Comparison of ENCODE assay signal across 27 cellular contexts in the genomic region with DNA sequence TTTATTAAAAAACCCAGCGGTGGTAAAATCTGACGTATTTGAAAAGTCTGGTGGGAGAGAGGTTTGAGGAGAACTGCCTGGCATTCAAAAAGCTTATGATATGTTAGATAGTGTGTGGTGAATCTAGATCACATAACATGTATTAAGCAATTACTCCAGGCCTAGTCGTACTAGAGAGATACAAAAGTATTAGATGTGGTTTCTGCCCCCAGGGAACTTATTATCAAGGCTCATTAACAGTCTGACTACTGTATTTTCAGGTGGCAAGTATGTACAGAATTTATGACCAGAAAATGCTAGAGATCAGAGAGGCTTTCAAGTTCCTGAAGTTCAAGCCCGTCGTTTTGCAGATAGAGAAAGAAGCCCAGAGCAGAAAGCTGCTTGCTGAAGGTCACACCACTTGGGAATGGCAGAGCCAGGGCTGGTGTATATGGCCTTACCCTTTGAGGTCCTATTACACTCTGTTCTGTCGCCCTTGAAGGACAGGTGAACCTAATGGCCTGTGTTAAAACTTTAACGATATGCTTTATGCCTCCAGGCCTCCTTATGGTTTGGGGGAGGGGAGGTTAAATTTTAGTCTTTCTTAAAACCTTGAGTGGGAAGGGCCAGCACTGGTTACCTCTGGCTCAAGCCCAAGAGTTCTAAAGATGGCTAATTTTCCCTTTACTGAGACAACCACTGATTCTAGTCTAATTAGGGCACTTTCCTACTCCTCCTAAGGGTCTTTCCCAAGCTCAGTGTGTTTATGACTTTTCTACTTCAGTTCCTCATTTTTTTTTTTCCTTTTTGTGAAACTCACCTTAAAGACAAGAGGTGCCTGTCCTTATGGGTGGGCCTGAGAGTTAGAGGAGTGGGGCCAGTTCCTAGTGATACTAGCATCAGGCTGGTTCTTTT. TPM values are rescaled to one million over a fixed set of nuclear protein-coding genes. Genes with fewer than 3 reads are reported as not detected.
DNase-seq lines count a peak whose midpoint lies in the region; ATAC-seq and TF ChIP-seq lines count a peak whose summit lies in the region.
"Had no signal": no experiment of that assay in that cellular context is flagged by ENCODE, and none has a peak within 500 bp of the region (broad histone marks: within the 10 kb centered on the region; RNA-seq: fewer than 3 reads in every experiment).

No MANE protein-coding gene starts in this region.

- intact Hi-C loops in heart right ventricle (cut with DNase I) = no loop called here
- intact Hi-C loops in left ventricle myocardium superior (cut with micrococcal nuclease) = no loop called here
- intact Hi-C loops in mucosa of descending colon (cut with DNase I, micrococcal nuclease) = no loop called here

- H3K27me3 Mint-ChIP-seq in stimulated activated naive B cell treated with anti-CD40 and anti-IgM and Interleukin-4, amounts not matched to agents 10 μg/mL and 1 μg/mL and 100 μg/mL, for 72 hours = peaks cover 0 to 4% of the 10 kb centered on the region in 2 donors
- H3K27me3 Mint-ChIP-seq: activated naive CD4-positive, alpha-beta T cell treated with anti-CD3 and anti-CD28 coated beads, Interleukin-2, amount 10 ng/mL, durations not matched to agents 7 days and 5 days had no signal

- H3K4me1 Mint-ChIP-seq in stimulated activated naive B cell treated with anti-CD40 and anti-IgM and Interleukin-4, amounts not matched to agents 10 μg/mL and 1 μg/mL and 100 μg/mL, for 72 hours = peaks cover 14 to 19% of the 10 kb centered on the region in 2 donors
- H3K4me1 Mint-ChIP-seq: activated naive CD4-positive, alpha-beta T cell treated with anti-CD3 and anti-CD28 coated beads, Interleukin-2, amount 10 ng/mL, durations not matched to agents 7 days and 5 days had no signal

- TF ChIP-seq CTCF in heart right ventricle (IDR thresholded peaks at IDR 0.05) (no peak), mucosa of descending colon (IDR thresholded peaks at IDR 0.05) (no peak), GM13976 (IDR thresholded peaks at IDR 0.05; ENCODE audit: borderline replicate concordance, control extremely low read depth, extremely low read depth, insufficient read depth, missing control alignments) (no peak)

- peak overlapping the region; percentile 12 to 41 for H3K4me3 Mint-ChIP-seq in stimulated activated naive B cell treated with anti-CD40 and anti-IgM and Interleukin-4, amounts not matched to agents 10 μg/mL and 1 μg/mL and 100 μg/mL, for 72 hours
- H3K4me3 Mint-ChIP-seq: activated naive CD4-positive, alpha-beta T cell treated with anti-CD3 and anti-CD28 coated beads, Interleukin-2, amount 10 ng/mL, durations not matched to agents 7 days and 5 days; activated T-cell treated with anti-CD3 and anti-CD28 coated beads, Interleukin-2, amount 50 U/mL, for 4 hours had no signal

- peaks cover 0 to 30% (median 0%) of the 10 kb centered on the region in 7 donors for H3K27me3 ChIP-seq in heart right ventricle
- H3K27me3 ChIP-seq: suprapubic skin, uterus had no signal

- H3K36me3 ChIP-seq in heart right ventricle = peaks cover 0 to 18% (median 0%) of the 10 kb centered on the region in 9 donors
- H3K36me3 ChIP-seq in mucosa of descending colon (ENCODE audit: low read depth) = no peaks in the 10 kb centered on the region
- H3K36me3 ChIP-seq: suprapubic skin, uterus had no signal

- peaks cover 5 to 6% of the 10 kb centered on the region in 2 donors for H3K36me3 Mint-ChIP-seq in stimulated activated naive B cell treated with anti-CD40 and anti-IgM and Interleukin-4, amounts not matched to agents 10 μg/mL and 1 μg/mL and 100 μg/mL, for 72 hours

- H3K9me3 ChIP-seq in heart right ventricle = no peaks in the 10 kb centered on the region
- H3K9me3 ChIP-seq in mucosa of descending colon = no peaks in the 10 kb centered on the region
- H3K9me3 ChIP-seq: A549; BLaER1 treated with 17β-estradiol and CSF1 and Interleukin-3, amounts not matched to agents 10 nM and 100 nM; suprapubic skin; uterus had no signal

- no peaks in the 10 kb centered on the region for H3K9me3 Mint-ChIP-seq in stimulated activated naive B cell treated with anti-CD40 and anti-IgM and Interleukin-4, amounts not matched to agents 10 μg/mL and 1 μg/mL and 100 μg/mL, for 72 hours
- H3K9me3 Mint-ChIP-seq: activated naive CD4-positive, alpha-beta T cell treated with anti-CD3 and anti-CD28 coated beads, Interleukin-2, amount 10 ng/mL, durations not matched to agents 7 days and 5 days; activated T-cell treated with anti-CD3 and anti-CD28 coated beads, Interleukin-2, amount 50 U/mL, for 4 hours had no signal

- peak overlapping the region; percentile 56 for H3K27ac Mint-ChIP-seq in stimulated activated naive B cell treated with anti-CD40 and anti-IgM and Interleukin-4, amounts not matched to agents 10 μg/mL and 1 μg/mL and 100 μg/mL, for 72 hours
- H3K27ac Mint-ChIP-seq: activated naive CD4-positive, alpha-beta T cell treated with anti-CD3 and anti-CD28 coated beads, Interleukin-2, amount 10 ng/mL, durations not matched to agents 7 days and 5 days had no signal

- H3K4me1 ChIP-seq in heart right ventricle = peaks cover 0 to 39% (median 3%) of the 10 kb centered on the region in 9 donors
- no peaks in the 10 kb centered on the region for H3K4me1 ChIP-seq in mucosa of descending colon (ENCODE audit: low read depth)
- H3K4me1 ChIP-seq: uterus had no signal

- 59 to 67% methylated on average over 7 of the region's 7 CpGs for WGBS in heart right ventricle, 2 donors

- H3K4me3 ChIP-seq in heart right ventricle = no peak overlapping the region
- H3K4me3 ChIP-seq in mucosa of descending colon = no peak overlapping the region
- H3K4me3 ChIP-seq: A549; BLaER1 treated with 17β-estradiol and CSF1 and Interleukin-3, amounts not matched to agents 10 nM and 100 nM; suprapubic skin; uterus had no signal

- in situ Hi-C loops in GM13976 (cut with MboI; ENCODE audit: low sequenced_read_pairs, unreplicated experiment) = no loop called here

- peak in 2 of 8 donors; percentile 29 to 59 for ATAC-seq in heart right ventricle
- ATAC-seq in left ventricle myocardium superior = no peak
- peak; percentile 27 for ATAC-seq in mucosa of descending colon
- ATAC-seq in stimulated activated naive B cell treated with anti-CD40 and anti-IgM and Interleukin-4, amounts not matched to agents 10 μg/mL and 1 μg/mL and 100 μg/mL, for 72 hours (replicated peaks) = peak; percentile 79 to 87
- ATAC-seq: A549; activated T-cell treated with anti-CD3 and anti-CD28 coated beads, Interleukin-2, amount 50 U/mL, for 4 hours had no signal

- DNase-seq in heart right ventricle (no peak), left ventricle myocardium superior (no peak), NCI-H69 (lab: John Stamatoyannopoulos, UW) (peak; percentile 75), mucosa of descending colon (no peak), GM13976 (ENCODE audit: low spot score) (no peak), HuH-7.5 (ENCODE audit: low spot score) (no peak), middle frontal gyrus (ENCODE audit: extremely low spot score, low spot score) (no peak)
- no peak for DNase-seq in stimulated activated naive B cell treated with anti-CD40 and anti-IgM and Interleukin-4, amounts not matched to agents 10 μg/mL and 1 μg/mL and 100 μg/mL, for 72 hours
- DNase-seq: activated CD4-positive, CD25-positive, alpha-beta regulatory T cell treated with anti-CD3 and anti-CD28 coated beads, Interleukin-2, amount 50 U/mL, for 72 hours; activated naive CD4-positive, alpha-beta T cell treated with anti-CD3 and anti-CD28 coated beads, Interleukin-2, amount 10 ng/mL, durations not matched to agents 7 days and 5 days; activated T-cell treated with anti-CD3 and anti-CD28 coated beads, Interleukin-2, amount 50 U/mL, for 4 hours; anterior cingulate cortex; Calu3; central memory CD4-positive, alpha-beta T cell; EL; erythroblast; KBM-7; midbrain; NCI-H1048; NCI-H524 treated with DMSO at 0.1 percent for 48 hours; nucleus accumbens; retina; uterus had no signal

- peak overlapping the region in 7 of 10 donors; percentile 15 to 70 (median 58) for H3K27ac ChIP-seq in heart right ventricle
- H3K27ac ChIP-seq: BLaER1 treated with 17β-estradiol and CSF1 and Interleukin-3, amounts not matched to agents 10 nM and 100 nM; RWPE1; suprapubic skin; uterus had no signal

RNA-seq across cellular contexts. Expression of a gene that starts 19.9 kb away (rescaled TPM):
- 10 to 100 TPM; 43.0 to 60.6 (median 49.1) TPM for total RNA-seq in heart right ventricle
- 10 to 100 TPM in 1 of 2 donors, 1 to 10 TPM in 1; 9.7 to 43.1 TPM for polyA plus RNA-seq in heart right ventricle
- 60.4 TPM for total RNA-seq in left ventricle myocardium superior
- 100 to 1,000 TPM in 1 of 3 donors, 10 to 100 TPM in 2; 58.6 to 103 (median 95.4) TPM for total RNA-seq in mucosa of descending colon
